ENCODE assay signal across 8 cellular contexts in the genomic region with DNA sequence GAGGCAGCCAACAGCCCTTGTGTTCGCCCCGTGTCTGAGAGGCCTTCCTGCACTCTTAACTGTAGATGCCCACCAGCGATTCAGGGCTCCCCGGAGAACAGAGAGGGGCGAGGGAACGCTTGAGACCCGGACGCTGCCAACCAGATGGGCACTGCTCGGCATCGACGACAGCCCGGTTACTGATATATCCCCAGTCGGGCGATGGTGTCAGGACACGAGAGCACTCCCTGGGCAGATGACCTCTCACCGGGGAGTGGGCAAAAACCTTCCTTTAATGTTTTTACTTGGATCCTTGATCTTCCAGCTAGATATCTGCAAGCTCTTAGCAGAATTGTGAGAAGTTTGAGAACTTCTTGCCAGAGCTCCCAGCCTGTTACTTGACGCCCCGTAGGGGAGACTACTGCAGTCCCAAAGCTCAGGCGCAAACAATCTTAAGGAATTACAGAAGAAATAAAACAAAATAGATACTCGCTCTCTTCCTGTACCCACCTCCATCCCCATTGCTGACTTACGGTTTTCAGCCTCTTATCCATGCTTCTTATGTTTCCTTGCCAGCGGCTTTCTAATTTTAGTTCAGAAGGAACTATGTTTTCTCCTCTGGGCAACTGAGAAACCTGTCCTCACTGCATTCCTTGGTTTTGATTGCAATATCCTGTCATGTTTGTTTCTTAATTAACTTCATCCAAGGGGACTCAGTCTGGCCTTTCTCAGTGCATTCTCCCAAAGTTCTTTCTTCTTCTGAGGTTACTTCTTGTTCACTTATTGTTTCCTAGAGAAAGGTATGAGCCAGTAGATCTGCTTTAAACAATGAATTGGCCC. TPM values are rescaled to one million over a fixed set of nuclear protein-coding genes. Genes with fewer than 3 reads are reported as not detected.
A peak's percentile ranks its signal among the peaks of the same experiment; 100 is the strongest.
DNase-seq lines count a peak whose midpoint lies in the region; ATAC-seq, FAIRE-seq and TF ChIP-seq lines count a peak whose summit lies in the region.

No MANE protein-coding gene starts in this region.

- H3K9ac ChIP-seq in keratinocyte (ENCODE audit: control insufficient read depth, extremely low read depth, insufficient read depth, low read length): peak overlapping the region; percentile 90

- ATAC-seq in activated naive CD8-positive, alpha-beta T cell treated with anti-CD3 and anti-CD28 coated beads, Interleukin-2, amount 50 U/mL, for 24 hours: no peak
- no peak for ATAC-seq in HG03378 (IDR thresholded peaks at IDR 0.05; ENCODE audit: unreplicated experiment)

- H3K9me1 ChIP-seq in keratinocyte (ENCODE audit: control insufficient read depth, extremely low read depth, insufficient read depth, low read length): no peaks in the 10 kb centered on the region

- H3K27ac ChIP-seq in A673 (ENCODE audit: low read depth, low read length, poor library complexity, severe bottlenecking) (peak overlapping the region; percentile 97), keratinocyte (ENCODE audit: control insufficient read depth, insufficient read depth, low read length) (peak overlapping the region; percentile 75)

- no peaks in the 10 kb centered on the region for H3K9me3 ChIP-seq in A673 (ENCODE audit: low read depth, low read length, poor library complexity, severe bottlenecking)
- no peaks in the 10 kb centered on the region for H3K9me3 ChIP-seq in HAP-1
- H3K9me3 ChIP-seq in keratinocyte (ENCODE audit: control insufficient read depth, low read depth, low read length): no peaks in the 10 kb centered on the region

- DNase-seq in A673 (ENCODE audit: low spot score): no peak
- DNase-seq in HAP-1 (ENCODE audit: low spot score in 2 of 2): peak in 1 of 2 experiments; percentile 36
- no peak for DNase-seq in activated naive CD8-positive, alpha-beta T cell treated with anti-CD3 and anti-CD28 coated beads, Interleukin-2, amount 50 U/mL, for 24 hours
- DNase-seq in keratinocyte (ENCODE audit: low read depth, low spot score): no peak
- DNase-seq in superior temporal gyrus (ENCODE audit: extremely low spot score): peak; percentile 47
- DNase-seq in NCI-H2107 (lab: John Stamatoyannopoulos, UW): no peak
- no peak for DNase-seq in activated CD4-positive, alpha-beta T cell treated with anti-CD3 and anti-CD28 coated beads for 48 hours

- H3K4me1 Mint-ChIP-seq in activated naive CD8-positive, alpha-beta T cell treated with anti-CD3 and anti-CD28 coated beads, Interleukin-2, amount 50 U/mL, for 24 hours: peaks cover 37% of the 10 kb centered on the region

- H3K27me3 Mint-ChIP-seq in activated naive CD8-positive, alpha-beta T cell treated with anti-CD3 and anti-CD28 coated beads, Interleukin-2, amount 50 U/mL, for 24 hours: peaks cover 4% of the 10 kb centered on the region

- peak overlapping the region; percentile 96 for H3K4me3 Mint-ChIP-seq in activated naive CD8-positive, alpha-beta T cell treated with anti-CD3 and anti-CD28 coated beads, Interleukin-2, amount 50 U/mL, for 24 hours

- H3K36me3 ChIP-seq in A673 (ENCODE audit: insufficient read depth, low read length, poor library complexity, severe bottlenecking) (no peaks in the 10 kb centered on the region), HAP-1 (replicated peaks) (no peaks in the 10 kb centered on the region; the same call in 1 of the 2 replicates), keratinocyte (ENCODE audit: control insufficient read depth in 2 of 2, extremely low read depth in 1 of 2, insufficient read depth in 2 of 2, low read length in 2 of 2) (peaks cover 0 to 4% of the 10 kb centered on the region in 2 experiments)

- H3K4me1 ChIP-seq in A673 (ENCODE audit: insufficient read depth, low read length, poor library complexity, severe bottlenecking): no peaks in the 10 kb centered on the region
- H3K4me1 ChIP-seq in HAP-1: no peaks in the 10 kb centered on the region
- H3K4me1 ChIP-seq in keratinocyte (ENCODE audit: control insufficient read depth, extremely low read depth, insufficient read depth, low read length): peaks cover 29% of the 10 kb centered on the region

- TF ChIP-seq CTCF in A673 (conservative IDR thresholded peaks at IDR 0.05; ENCODE audit: low read depth, low read length) (no peak), keratinocyte (optimal IDR thresholded peaks at IDR 0.05 in 1 of 3, IDR thresholded peaks at IDR 0.05 in 1 of 3, conservative IDR thresholded peaks at IDR 0.05 in 1 of 3; ENCODE audit: extremely low read depth in 1 of 3, insufficient read depth in 2 of 3, low read length in 3 of 3) (no peak)

- peaks cover 9% of the 10 kb centered on the region for H3K79me2 ChIP-seq in keratinocyte (ENCODE audit: control insufficient read depth, insufficient read depth, low read length)

- no peak for FAIRE-seq in keratinocyte (lab: Jason Lieb, UNC)

- peak overlapping the region; percentile 96 for H3K4me2 ChIP-seq in keratinocyte (ENCODE audit: control insufficient read depth, extremely low read depth, insufficient read depth, low read depth, low read length)

- CTCF ChIA-PET in A673 (lab: Charles Lee): no interaction called here

- peak overlapping the region; percentile 55 for H2AFZ ChIP-seq in keratinocyte (ENCODE audit: control insufficient read depth, low read length)

- dilution Hi-C loops in keratinocyte (cut with MboI; ENCODE audit: extremely low pct_ligation_motif_present, low sequenced_read_pairs): no loop called here

- POLR2A ChIA-PET in A673 (lab: Charles Lee; ENCODE audit: low non-redundant PET): no interaction called here

- no peaks in the 10 kb centered on the region for H4K20me1 ChIP-seq in keratinocyte (ENCODE audit: control insufficient read depth, extremely low read depth, insufficient read depth, low read length)

- in situ Hi-C loops in HAP-1 (cut with MboI; ENCODE audit: low sequenced_read_pairs): loop anchor here (10.0 kb wide), 1 partner anchor 122 kb away; no protein-coding TSS in a partner anchor

- no peaks in the 10 kb centered on the region for H3K27me3 ChIP-seq in A673 (replicated peaks; ENCODE audit: insufficient read depth, low read depth, low read length, poor library complexity)
- H3K27me3 ChIP-seq in HAP-1 (ENCODE audit: low read depth): no peaks in the 10 kb centered on the region
- H3K27me3 ChIP-seq in keratinocyte (ENCODE audit: control insufficient read depth, extremely low read depth, insufficient read depth, low read length): no peaks in the 10 kb centered on the region

- intact Hi-C loops in A673 (cut with micrococcal nuclease; ENCODE audit: unreplicated experiment): no loop called here

- peaks cover 12% of the 10 kb centered on the region for H3K36me3 Mint-ChIP-seq in activated naive CD8-positive, alpha-beta T cell treated with anti-CD3 and anti-CD28 coated beads, Interleukin-2, amount 50 U/mL, for 24 hours (ENCODE audit: low read depth)

- H3K4me3 ChIP-seq in A673 (ENCODE audit: low read depth, low read length, poor library complexity, severe bottlenecking) (peak overlapping the region; percentile 74), HAP-1 (peak overlapping the region; percentile 94), keratinocyte (ENCODE audit: control insufficient read depth in 2 of 3, extremely low read depth in 1 of 3, insufficient read depth in 2 of 3, low read depth in 1 of 3, low read length in 3 of 3) (peak overlapping the region; percentile 78 to 88 (median 82))

- H3K9me3 Mint-ChIP-seq in activated naive CD8-positive, alpha-beta T cell treated with anti-CD3 and anti-CD28 coated beads, Interleukin-2, amount 50 U/mL, for 24 hours: no peaks in the 10 kb centered on the region

- no TSS peak for BruUV-seq in A673 (replicated peaks; lab: Mats Ljungman, UMichigan)

- H3K27ac Mint-ChIP-seq in activated naive CD8-positive, alpha-beta T cell treated with anti-CD3 and anti-CD28 coated beads, Interleukin-2, amount 50 U/mL, for 24 hours: peak overlapping the region; percentile 84

RNA-seq across cellular contexts. Expression of a gene that starts 0.8 kb away (rescaled TPM):
- total RNA-seq in A673 (2021): 19.5 and 29.1 TPM in 2 replicates
- 1.4 to 3.9 TPM (median 2.1 TPM) in 3 replicates for polyA plus RNA-seq in keratinocyte
- 3.3 TPM for polyA plus RNA-seq in keratinocyte (2011; ENCODE audit: low read depth)
- 4.6 and 5.4 TPM in 2 replicates for polyA plus RNA-seq in keratinocyte (2011; cell fraction: cytosol; rRNA removed)
- 12.5 and 13.3 TPM in 2 replicates for polyA plus RNA-seq in keratinocyte (2011; cell fraction: nucleus; rRNA removed)
- 9.8 and 11.7 TPM in 2 replicates for polyA plus RNA-seq in keratinocyte (2012; ENCODE audit: low replicate concordance)
- polyA minus RNA-seq in keratinocyte: 3.7 to 19.6 TPM (median 4.8 TPM) in 3 replicates
- 6.7 TPM for polyA minus RNA-seq in keratinocyte (2011; cell fraction: cytosol; rRNA and poly(A)+ RNA removed)
- polyA minus RNA-seq in keratinocyte (2011; cell fraction: nucleus; rRNA and poly(A)+ RNA removed): 1.9 and 3.6 TPM in 2 replicates

RNA-seq across cellular contexts. Expression of a gene that starts 44.5 kb away (rescaled TPM):
- total RNA-seq in A673 (2021): 12.3 and 14.6 TPM in 2 replicates
- 35.5 to 71.9 TPM (median 41.1 TPM) in 3 replicates for polyA plus RNA-seq in keratinocyte
- 5.4 TPM for polyA plus RNA-seq in keratinocyte (2011; ENCODE audit: low read depth)
- polyA plus RNA-seq in keratinocyte (2011; cell fraction: cytosol; rRNA removed): 41.4 and 45.0 TPM in 2 replicates
- polyA plus RNA-seq in keratinocyte (2011; cell fraction: nucleus; rRNA removed): 31.6 and 37.0 TPM in 2 replicates
- polyA plus RNA-seq in keratinocyte (2012; ENCODE audit: low replicate concordance): 19.8 and 30.0 TPM in 2 replicates
- polyA minus RNA-seq in keratinocyte: 54.3 to 92.5 TPM (median 80.0 TPM) in 3 replicates
- 65.0 TPM for polyA minus RNA-seq in keratinocyte (2011; cell fraction: cytosol; rRNA and poly(A)+ RNA removed)
- 19.4 and 26.8 TPM in 2 replicates for polyA minus RNA-seq in keratinocyte (2011; cell fraction: nucleus; rRNA and poly(A)+ RNA removed)

RNA-seq across cellular contexts. Expression of a gene that starts 45.9 kb away (rescaled TPM):
- 0.15 and 0.66 TPM in 2 replicates for total RNA-seq in A673 (2021)
- 2.0 to 3.0 TPM (median 2.0 TPM) in 3 replicates for polyA plus RNA-seq in keratinocyte
- polyA plus RNA-seq in keratinocyte (2011; ENCODE audit: low read depth): 1.6 TPM
- 2.0 and 2.1 TPM in 2 replicates for polyA plus RNA-seq in keratinocyte (2011; cell fraction: cytosol; rRNA removed)
- polyA plus RNA-seq in keratinocyte (2011; cell fraction: nucleus; rRNA removed): 6.7 and 8.5 TPM in 2 replicates
- 3.1 and 9.5 TPM in 2 replicates for polyA plus RNA-seq in keratinocyte (2012; ENCODE audit: low replicate concordance)
- 1.2 to 2.5 TPM (median 1.6 TPM) in 3 replicates for polyA minus RNA-seq in keratinocyte
- 2.5 TPM for polyA minus RNA-seq in keratinocyte (2011; cell fraction: cytosol; rRNA and poly(A)+ RNA removed)
- 4.4 and 4.5 TPM in 2 replicates for polyA minus RNA-seq in keratinocyte (2011; cell fraction: nucleus; rRNA and poly(A)+ RNA removed)

RNA-seq across cellular contexts. Expression of a gene that starts 55.8 kb away (rescaled TPM):
- 6.2 and 11.2 TPM in 2 replicates for total RNA-seq in A673 (2021)
- 17.1 to 26.4 TPM (median 24.8 TPM) in 3 replicates for polyA plus RNA-seq in keratinocyte
- 7.4 TPM for polyA plus RNA-seq in keratinocyte (2011; ENCODE audit: low read depth)
- 9.8 and 21.7 TPM in 2 replicates for polyA plus RNA-seq in keratinocyte (2011; cell fraction: cytosol; rRNA removed)
- 62.5 and 68.2 TPM in 2 replicates for polyA plus RNA-seq in keratinocyte (2011; cell fraction: nucleus; rRNA removed)
- 19.2 and 28.0 TPM in 2 replicates for polyA plus RNA-seq in keratinocyte (2012; ENCODE audit: low replicate concordance)
- 14.6 to 22.0 TPM (median 14.9 TPM) in 3 replicates for polyA minus RNA-seq in keratinocyte
- polyA minus RNA-seq in keratinocyte (2011; cell fraction: cytosol; rRNA and poly(A)+ RNA removed): 17.8 TPM
- 15.2 and 16.5 TPM in 2 replicates for polyA minus RNA-seq in keratinocyte (2011; cell fraction: nucleus; rRNA and poly(A)+ RNA removed)
